1 cellular context compared by ENCODE assay signal in genomic region chr15:41231536-41231935, GRCh38.
TF ChIP-seq lines count a peak whose summit lies in the region.

No MANE protein-coding gene starts in this region.

TF ChIP-seq in GM23338, 12 proteins besides CTCF, POLR2A, EP300 and RAD21 (continued from another document):
- TF ChIP-seq, protein P1, sequence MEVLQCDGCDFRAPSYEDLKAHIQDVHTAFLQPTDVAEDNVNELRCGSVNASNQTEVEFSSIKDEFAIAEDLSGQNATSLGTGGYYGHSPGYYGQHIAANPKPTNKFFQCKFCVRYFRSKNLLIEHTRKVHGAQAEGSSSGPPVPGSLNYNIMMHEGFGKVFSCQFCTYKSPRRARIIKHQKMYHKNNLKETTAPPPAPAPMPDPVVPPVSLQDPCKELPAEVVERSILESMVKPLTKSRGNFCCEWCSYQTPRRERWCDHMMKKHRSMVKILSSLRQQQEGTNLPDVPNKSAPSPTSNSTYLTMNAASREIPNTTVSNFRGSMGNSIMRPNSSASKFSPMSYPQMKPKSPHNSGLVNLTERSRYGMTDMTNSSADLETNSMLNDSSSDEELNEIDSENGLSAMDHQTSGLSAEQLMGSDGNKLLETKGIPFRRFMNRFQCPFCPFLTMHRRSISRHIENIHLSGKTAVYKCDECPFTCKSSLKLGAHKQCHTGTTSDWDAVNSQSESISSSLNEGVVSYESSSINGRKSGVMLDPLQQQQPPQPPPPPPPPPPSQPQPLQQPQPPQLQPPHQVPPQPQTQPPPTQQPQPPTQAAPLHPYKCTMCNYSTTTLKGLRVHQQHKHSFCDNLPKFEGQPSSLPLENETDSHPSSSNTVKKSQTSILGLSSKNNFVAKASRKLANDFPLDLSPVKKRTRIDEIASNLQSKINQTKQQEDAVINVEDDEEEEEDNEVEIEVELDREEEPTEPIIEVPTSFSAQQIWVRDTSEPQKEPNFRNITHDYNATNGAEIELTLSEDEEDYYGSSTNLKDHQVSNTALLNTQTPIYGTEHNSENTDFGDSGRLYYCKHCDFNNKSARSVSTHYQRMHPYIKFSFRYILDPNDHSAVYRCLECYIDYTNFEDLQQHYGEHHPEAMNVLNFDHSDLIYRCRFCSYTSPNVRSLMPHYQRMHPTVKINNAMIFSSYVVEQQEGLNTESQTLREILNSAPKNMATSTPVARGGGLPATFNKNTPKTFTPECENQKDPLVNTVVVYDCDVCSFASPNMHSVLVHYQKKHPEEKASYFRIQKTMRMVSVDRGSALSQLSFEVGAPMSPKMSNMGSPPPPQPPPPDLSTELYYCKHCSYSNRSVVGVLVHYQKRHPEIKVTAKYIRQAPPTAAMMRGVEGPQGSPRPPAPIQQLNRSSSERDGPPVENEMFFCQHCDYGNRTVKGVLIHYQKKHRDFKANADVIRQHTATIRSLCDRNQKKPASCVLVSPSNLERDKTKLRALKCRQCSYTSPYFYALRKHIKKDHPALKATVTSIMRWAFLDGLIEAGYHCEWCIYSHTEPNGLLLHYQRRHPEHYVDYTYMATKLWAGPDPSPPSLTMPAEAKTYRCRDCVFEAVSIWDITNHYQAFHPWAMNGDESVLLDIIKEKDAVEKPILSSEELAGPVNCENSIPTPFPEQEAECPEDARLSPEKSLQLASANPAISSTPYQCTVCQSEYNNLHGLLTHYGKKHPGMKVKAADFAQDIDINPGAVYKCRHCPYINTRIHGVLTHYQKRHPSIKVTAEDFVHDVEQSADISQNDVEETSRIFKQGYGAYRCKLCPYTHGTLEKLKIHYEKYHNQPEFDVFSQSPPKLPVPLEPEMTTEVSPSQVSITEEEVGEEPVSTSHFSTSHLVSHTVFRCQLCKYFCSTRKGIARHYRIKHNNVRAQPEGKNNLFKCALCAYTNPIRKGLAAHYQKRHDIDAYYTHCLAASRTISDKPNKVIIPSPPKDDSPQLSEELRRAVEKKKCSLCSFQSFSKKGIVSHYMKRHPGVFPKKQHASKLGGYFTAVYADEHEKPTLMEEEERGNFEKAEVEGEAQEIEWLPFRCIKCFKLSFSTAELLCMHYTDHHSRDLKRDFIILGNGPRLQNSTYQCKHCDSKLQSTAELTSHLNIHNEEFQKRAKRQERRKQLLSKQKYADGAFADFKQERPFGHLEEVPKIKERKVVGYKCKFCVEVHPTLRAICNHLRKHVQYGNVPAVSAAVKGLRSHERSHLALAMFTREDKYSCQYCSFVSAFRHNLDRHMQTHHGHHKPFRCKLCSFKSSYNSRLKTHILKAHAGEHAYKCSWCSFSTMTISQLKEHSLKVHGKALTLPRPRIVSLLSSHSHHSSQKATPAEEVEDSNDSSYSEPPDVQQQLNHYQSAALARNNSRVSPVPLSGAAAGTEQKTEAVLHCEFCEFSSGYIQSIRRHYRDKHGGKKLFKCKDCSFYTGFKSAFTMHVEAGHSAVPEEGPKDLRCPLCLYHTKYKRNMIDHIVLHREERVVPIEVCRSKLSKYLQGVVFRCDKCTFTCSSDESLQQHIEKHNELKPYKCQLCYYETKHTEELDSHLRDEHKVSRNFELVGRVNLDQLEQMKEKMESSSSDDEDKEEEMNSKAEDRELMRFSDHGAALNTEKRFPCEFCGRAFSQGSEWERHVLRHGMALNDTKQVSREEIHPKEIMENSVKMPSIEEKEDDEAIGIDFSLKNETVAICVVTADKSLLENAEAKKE (CRISPR knock-in tag; IDR thresholded peaks at IDR 0.05), result no peak
- TF ChIP-seq, protein P2, sequence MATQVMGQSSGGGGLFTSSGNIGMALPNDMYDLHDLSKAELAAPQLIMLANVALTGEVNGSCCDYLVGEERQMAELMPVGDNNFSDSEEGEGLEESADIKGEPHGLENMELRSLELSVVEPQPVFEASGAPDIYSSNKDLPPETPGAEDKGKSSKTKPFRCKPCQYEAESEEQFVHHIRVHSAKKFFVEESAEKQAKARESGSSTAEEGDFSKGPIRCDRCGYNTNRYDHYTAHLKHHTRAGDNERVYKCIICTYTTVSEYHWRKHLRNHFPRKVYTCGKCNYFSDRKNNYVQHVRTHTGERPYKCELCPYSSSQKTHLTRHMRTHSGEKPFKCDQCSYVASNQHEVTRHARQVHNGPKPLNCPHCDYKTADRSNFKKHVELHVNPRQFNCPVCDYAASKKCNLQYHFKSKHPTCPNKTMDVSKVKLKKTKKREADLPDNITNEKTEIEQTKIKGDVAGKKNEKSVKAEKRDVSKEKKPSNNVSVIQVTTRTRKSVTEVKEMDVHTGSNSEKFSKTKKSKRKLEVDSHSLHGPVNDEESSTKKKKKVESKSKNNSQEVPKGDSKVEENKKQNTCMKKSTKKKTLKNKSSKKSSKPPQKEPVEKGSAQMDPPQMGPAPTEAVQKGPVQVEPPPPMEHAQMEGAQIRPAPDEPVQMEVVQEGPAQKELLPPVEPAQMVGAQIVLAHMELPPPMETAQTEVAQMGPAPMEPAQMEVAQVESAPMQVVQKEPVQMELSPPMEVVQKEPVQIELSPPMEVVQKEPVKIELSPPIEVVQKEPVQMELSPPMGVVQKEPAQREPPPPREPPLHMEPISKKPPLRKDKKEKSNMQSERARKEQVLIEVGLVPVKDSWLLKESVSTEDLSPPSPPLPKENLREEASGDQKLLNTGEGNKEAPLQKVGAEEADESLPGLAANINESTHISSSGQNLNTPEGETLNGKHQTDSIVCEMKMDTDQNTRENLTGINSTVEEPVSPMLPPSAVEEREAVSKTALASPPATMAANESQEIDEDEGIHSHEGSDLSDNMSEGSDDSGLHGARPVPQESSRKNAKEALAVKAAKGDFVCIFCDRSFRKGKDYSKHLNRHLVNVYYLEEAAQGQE (IDR thresholded peaks at IDR 0.05; ENCODE audit: unreplicated experiment), result no peak
- TF ChIP-seq ZNF331 (CRISPR knock-in tag; IDR thresholded peaks at IDR 0.05; ENCODE audit: low read depth), result no peak
- TF ChIP-seq NANOG (IDR thresholded peaks at IDR 0.05; ENCODE audit: borderline replicate concordance), result no peak
- TF ChIP-seq EZH2phosphoT487 (IDR thresholded peaks at IDR 0.05; ENCODE audit: unreplicated experiment), result no peak
- no peak for TF ChIP-seq POLR2AphosphoS5 (IDR thresholded peaks at IDR 0.05; ENCODE audit: low read depth)
TF ChIP-seq in GM23338: peak in this region for 0.
